Comparison of ENCODE assay signal across 6 cellular contexts in the genomic region with DNA sequence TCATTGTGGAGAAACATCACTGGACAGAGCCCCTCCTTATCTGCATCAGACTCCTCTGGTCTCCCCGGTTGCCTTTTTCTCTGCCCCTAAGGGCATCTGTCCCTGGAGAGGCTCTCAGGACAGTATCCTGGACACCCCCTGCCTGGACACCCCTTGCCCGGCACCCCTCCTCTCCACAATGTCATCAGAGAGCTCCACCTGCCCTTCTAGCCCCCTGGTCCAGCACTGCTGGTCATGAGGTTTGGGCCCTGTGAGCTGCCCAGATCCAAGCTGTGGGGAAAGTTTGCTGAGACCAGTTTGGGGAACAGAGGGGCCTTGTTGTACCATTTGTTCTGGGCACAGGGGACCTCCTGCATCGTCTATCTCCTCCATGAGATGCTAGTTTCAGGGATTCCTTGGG.
DNase-seq lines count a peak whose midpoint lies in the region; ATAC-seq, FAIRE-seq and TF ChIP-seq lines count a peak whose summit lies in the region.
"Not testable (repeated sequence)": the region's sequence is repeated elsewhere in the genome, so short reads cannot be mapped to it uniquely, and the experiment has no call there.

No MANE protein-coding gene starts in this region.

- not testable (repeated sequence) for TF ChIP-seq CTCF in CD14-positive monocyte (IDR thresholded peaks at IDR 0.05); coronary artery (IDR thresholded peaks at IDR 0.05); kidney (IDR thresholded peaks at IDR 0.05; ENCODE audit: borderline replicate concordance, extremely low read depth, insufficient read depth); osteocyte (IDR thresholded peaks at IDR 0.05)

- not testable (repeated sequence) for H3K4me1 ChIP-seq in kidney (ENCODE audit: control insufficient read depth in 1 of 2, insufficient read depth in 1 of 2, low read depth in 1 of 2, low read length in 2 of 2)

- not testable (repeated sequence) for H3K36me3 Mint-ChIP-seq in CD14-positive monocyte; osteocyte (ENCODE audit: unreplicated experiment); stimulated activated effector memory CD8-positive, alpha-beta T cell treated with anti-CD3 and anti-CD28 coated beads, Interleukin-12 subunit alpha, Interleukin-12 subunit beta, amount 100 ng/mL, for 72 hours

- not testable (repeated sequence) for H3K27me3 Mint-ChIP-seq in CD14-positive monocyte (ENCODE audit: low read depth in 3 of 3)
- peaks cover 12% of the 10 kb centered on the region for H3K27me3 Mint-ChIP-seq in osteocyte (ENCODE audit: unreplicated experiment)

- intact Hi-C loops in CD14-positive monocyte (cut with micrococcal nuclease); cardiac septum (cut with DNase I); kidney (cut with DNase I): not testable (repeated sequence)

- peak overlapping the region in 6 of 7 donors; percentile 53 to 90 (median 84) for H3K27ac Mint-ChIP-seq in CD14-positive monocyte
- not testable (repeated sequence) for H3K27ac Mint-ChIP-seq in osteocyte (ENCODE audit: unreplicated experiment); stimulated activated effector memory CD8-positive, alpha-beta T cell treated with anti-CD3 and anti-CD28 coated beads, Interleukin-12 subunit alpha, Interleukin-12 subunit beta, amount 100 ng/mL, for 72 hours

- not testable (repeated sequence) for H3K9me3 ChIP-seq in kidney (ENCODE audit: control insufficient read depth in 1 of 2, low read length in 2 of 2)

- DNase-seq in CD14-positive monocyte (ENCODE audit: low spot score), result peak; percentile 37
- DNase-seq in coronary artery (ENCODE audit: low spot score), result peak; percentile 21
- peak; percentile 17 for DNase-seq in cardiac septum (ENCODE audit: low spot score)
- DNase-seq in kidney, result peak; percentile 8
- peak; percentile 80 for DNase-seq in osteocyte (ENCODE audit: extremely low spot score, unreplicated experiment)
- DNase-seq in stimulated activated effector memory CD8-positive, alpha-beta T cell treated with anti-CD3 and anti-CD28 coated beads, Interleukin-12 subunit alpha, Interleukin-12 subunit beta, amount 100 ng/mL, for 72 hours (ENCODE audit: low spot score in 2 of 2), result not testable (repeated sequence)

- H3K4me3 ChIP-seq in coronary artery; kidney (ENCODE audit: low read length in 2 of 2): not testable (repeated sequence)

- H3K36me3 ChIP-seq in kidney (ENCODE audit: control insufficient read depth in 1 of 2, insufficient read depth in 2 of 2, low read length in 2 of 2), result not testable (repeated sequence)

- peaks cover 53% of the 10 kb centered on the region for H3K4me1 Mint-ChIP-seq in CD14-positive monocyte
- H3K4me1 Mint-ChIP-seq in osteocyte (ENCODE audit: unreplicated experiment); stimulated activated effector memory CD8-positive, alpha-beta T cell treated with anti-CD3 and anti-CD28 coated beads, Interleukin-12 subunit alpha, Interleukin-12 subunit beta, amount 100 ng/mL, for 72 hours: not testable (repeated sequence)

- not testable (repeated sequence) for FAIRE-seq in kidney (lab: Jason Lieb, UNC)

- H3K9ac ChIP-seq in kidney (ENCODE audit: low read length in 2 of 2), result not testable (repeated sequence)

- not testable (repeated sequence) for H3K4me3 Mint-ChIP-seq in CD14-positive monocyte; osteocyte (ENCODE audit: unreplicated experiment); stimulated activated effector memory CD8-positive, alpha-beta T cell treated with anti-CD3 and anti-CD28 coated beads, Interleukin-12 subunit alpha, Interleukin-12 subunit beta, amount 100 ng/mL, for 72 hours

- H3K9me3 Mint-ChIP-seq in CD14-positive monocyte; osteocyte (ENCODE audit: unreplicated experiment); stimulated activated effector memory CD8-positive, alpha-beta T cell treated with anti-CD3 and anti-CD28 coated beads, Interleukin-12 subunit alpha, Interleukin-12 subunit beta, amount 100 ng/mL, for 72 hours: not testable (repeated sequence)

- H3K27ac ChIP-seq in coronary artery; kidney (ENCODE audit: low read depth in 2 of 2, low read length in 2 of 2): not testable (repeated sequence)

- peak; percentile 29 for ATAC-seq in stimulated activated effector memory CD8-positive, alpha-beta T cell treated with anti-CD3 and anti-CD28 coated beads, Interleukin-12 subunit alpha, Interleukin-12 subunit beta, amount 100 ng/mL, for 72 hours
